8 cellular contexts compared by ENCODE assay signal in the genomic region with DNA sequence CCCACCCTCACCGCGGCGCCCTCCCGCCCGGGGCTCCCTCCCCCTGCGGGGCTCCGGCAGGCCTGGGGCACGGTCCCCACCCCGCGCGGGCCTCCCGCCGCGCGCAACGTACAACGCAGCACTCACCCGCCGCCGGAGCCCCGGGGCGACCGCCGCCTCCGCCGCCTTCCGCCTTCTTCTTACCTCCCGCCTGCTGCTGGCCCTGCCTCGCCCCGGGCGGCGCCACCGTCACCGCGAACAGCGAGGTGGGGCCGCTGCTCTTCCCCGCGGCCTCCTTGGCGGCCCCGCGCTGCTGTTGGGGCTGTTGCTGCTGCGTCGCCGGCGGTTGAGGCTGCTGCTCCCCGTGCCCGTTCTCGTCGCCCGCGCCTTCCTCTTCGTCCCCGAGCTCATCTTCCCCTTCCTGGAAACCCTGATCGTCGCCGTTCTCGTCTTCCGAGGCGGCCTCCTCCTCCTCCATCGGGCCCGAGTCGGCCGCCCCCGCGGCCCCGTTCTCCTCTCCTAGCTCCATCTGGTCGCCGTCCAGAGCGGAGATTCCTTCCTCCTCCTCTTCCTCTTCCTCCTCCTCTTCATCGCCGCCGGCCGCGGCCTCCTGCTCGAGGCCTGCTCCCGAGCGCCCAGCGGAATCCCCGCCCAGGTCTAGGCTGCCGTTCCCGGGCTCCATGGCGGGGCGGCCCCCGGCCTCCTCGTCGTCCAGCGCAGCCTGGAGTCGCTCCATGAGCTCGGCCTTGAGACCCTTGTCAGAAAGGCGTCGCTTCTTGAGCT. TPM values are rescaled to one million over a fixed set of nuclear protein-coding genes. Genes with fewer than 3 reads are reported as not detected.
DNase-seq lines count a peak whose midpoint lies in the region; FAIRE-seq and TF ChIP-seq lines count a peak whose summit lies in the region.

No MANE protein-coding gene starts in this region.

- TF ChIP-seq CTCF in HEK293 (tag by site-specific recombination; IDR thresholded peaks at IDR 0.05) (no peak; the same call in 1 of the 2 replicates), PC-9 (conservative IDR thresholded peaks at IDR 0.05) (no peak), bronchial epithelial cell (IDR thresholded peaks at IDR 0.05; ENCODE audit: insufficient read depth, low read length, severe bottlenecking) (no peak)

- H2AFZ ChIP-seq in PC-9 (peak overlapping the region; percentile 76), mesenchymal stem cell (ENCODE audit: low read depth, low read length) (peak overlapping the region; percentile 43)

- peaks cover 54% of the 10 kb centered on the region for H3K79me2 ChIP-seq in PC-9 (ENCODE audit: low read depth)

- H4K20me1 ChIP-seq in PC-9 (ENCODE audit: insufficient read depth): peaks cover 41% of the 10 kb centered on the region

- under 1% methylated on average over 89 of the region's 92 CpGs for WGBS in mesenchymal stem cell

- H3K36me3 ChIP-seq in ES-I3 (ENCODE audit: insufficient read depth, low read length) (peaks cover 21% of the 10 kb centered on the region), HEK293 (ENCODE audit: control insufficient read depth in 2 of 2, insufficient read depth in 1 of 2, low read length in 2 of 2) (peaks cover 31 to 45% of the 10 kb centered on the region in 2 experiments), PC-9 (ENCODE audit: low read depth) (peaks cover 41% of the 10 kb centered on the region), bronchial epithelial cell (ENCODE audit: control insufficient read depth, insufficient read depth, low read length) (peaks cover 15% of the 10 kb centered on the region), mesenchymal stem cell (ENCODE audit: control insufficient read depth in 1 of 2, insufficient read depth in 2 of 2, low read depth in 1 of 2, low read length in 2 of 2) (peaks cover 11 to 38% of the 10 kb centered on the region in 2 experiments)

- H2BK12ac ChIP-seq in mesenchymal stem cell (ENCODE audit: low read length in 2 of 2): peak overlapping the region; percentile 92 to 94

- H3K4me3 ChIP-seq in HEK293 (ENCODE audit: low read depth, low read length) (peak overlapping the region; percentile 80), PC-9 (peak overlapping the region; percentile 98), bronchial epithelial cell (ENCODE audit: low read depth, low read length) (peak overlapping the region; percentile 99), mesenchymal stem cell (ENCODE audit: insufficient read depth in 1 of 2, low read depth in 1 of 2, low read length in 2 of 2) (peak overlapping the region; percentile 98 to 99)

- in situ Hi-C loops in KBM-7 (cut with MboI; ENCODE audit: low pct_unique_long_range_greater_than_20kb, low sequenced_read_pairs): no loop called here

- no peaks in the 10 kb centered on the region for H3K9me2 ChIP-seq in PC-9 (ENCODE audit: insufficient read depth)

- peak overlapping the region; percentile 64 to 100 for H3K23ac ChIP-seq in mesenchymal stem cell (ENCODE audit: low read length in 2 of 2)

- H3K4me1 ChIP-seq in ES-I3 (ENCODE audit: insufficient read depth, low read length) (no peaks in the 10 kb centered on the region; the same call in 1 of the 2 replicates), HEK293 (ENCODE audit: control insufficient read depth, insufficient read depth, low read length) (peaks cover 16% of the 10 kb centered on the region), PC-9 (replicated peaks; ENCODE audit: insufficient read depth) (peaks cover 31% of the 10 kb centered on the region), mesenchymal stem cell (ENCODE audit: control insufficient read depth, insufficient read depth, low read depth, low read length) (peaks cover 6% of the 10 kb centered on the region)

- no peaks in the 10 kb centered on the region for H3K79me1 ChIP-seq in mesenchymal stem cell (replicated peaks; ENCODE audit: low read length, poor library complexity, severe bottlenecking)

- POLR2A ChIA-PET in HEK293 (lab: Yijun Ruan, JAX): interaction anchor here (0.5 to 5.5 kb wide), 15 partner anchors 9 to 187 kb away, joined by 3 to 98 read pairs (median 5); a partner anchor contains a TSS
- POLR2A ChIA-PET in PC-9 (lab: Charles Lee; ENCODE audit: unreplicated experiment): interaction anchor here (0.6 to 1.1 kb wide), 4 partner anchors 12 to 108 kb away, joined by 3 to 6 read pairs (median 4); no protein-coding TSS in a partner anchor

- peak overlapping the region; percentile 2 to 100 for H3K14ac ChIP-seq in mesenchymal stem cell (ENCODE audit: low read length in 2 of 2)

- BruUV-seq in PC-9 (replicated peaks; lab: Mats Ljungman, UMichigan): TSS peak; percentile 51

- H3K27ac ChIP-seq in HEK293 (ENCODE audit: extremely low read depth, low read depth, low read length) (peak overlapping the region; percentile 100), PC-9 (peak overlapping the region; percentile 70), mesenchymal stem cell (ENCODE audit: low read length, poor library complexity, severe bottlenecking) (peak overlapping the region; percentile 94)

- intact Hi-C loops in PC-9 (cut with micrococcal nuclease; ENCODE audit: unreplicated experiment): loop anchor here (1.0 to 10.0 kb wide), 5 partner anchors 28 to 816 kb away; a partner anchor contains a TSS

- H2BK5ac ChIP-seq in mesenchymal stem cell (ENCODE audit: low read depth, low read length, poor library complexity, severe bottlenecking): peak overlapping the region; percentile 98

- DNase-seq in PC-9 (no peak), bronchial epithelial cell (ENCODE audit: low read depth) (no peak), mesenchymal stem cell (no peak), NCI-H345 treated with DMSO at 0.1 percent for 48 hours (lab: John Stamatoyannopoulos, UW; ENCODE audit: unreplicated experiment) (no peak), KBM-7 (no peak)
- peak; percentile 55 for DNase-seq in stimulated activated CD8-positive, alpha-beta memory T cell treated with anti-CD3 and anti-CD28 coated beads, Interleukin-4, amount 100 ng/mL, for 48 hours

- CTCF ChIA-PET in HEK293 (lab: Yijun Ruan, JAX) (interaction anchor here (0.7 to 6.6 kb wide), 6 partner anchors 28 to 178 kb away, joined by 3 to 38 read pairs (median 4); a partner anchor contains a TSS), PC-9 (lab: Charles Lee) (interaction anchor here (1.5 kb wide), 1 partner anchor 101 kb away, joined by 8 read pairs; no protein-coding TSS in a partner anchor)

- peak overlapping the region; percentile 98 for H4K8ac ChIP-seq in mesenchymal stem cell (ENCODE audit: low read length)

- H3K9ac ChIP-seq in ES-I3 (ENCODE audit: low read depth, low read length) (peak overlapping the region; percentile 63), mesenchymal stem cell (ENCODE audit: low read length) (peak overlapping the region; percentile 100)

- H3F3A ChIP-seq in PC-9 (ENCODE audit: insufficient read depth, low read depth): peaks cover 40% of the 10 kb centered on the region

- H2BK120ac ChIP-seq in mesenchymal stem cell (ENCODE audit: low read depth, low read length): peak overlapping the region; percentile 69

- peak overlapping the region; percentile 100 for H4K91ac ChIP-seq in mesenchymal stem cell (ENCODE audit: low read length)

- H3K4me2 ChIP-seq in PC-9: peak overlapping the region; percentile 94
- H3K4me2 ChIP-seq in mesenchymal stem cell (ENCODE audit: low read length, poor library complexity, severe bottlenecking): peak overlapping the region; percentile 49

- H3K4ac ChIP-seq in mesenchymal stem cell (ENCODE audit: low read depth in 1 of 2, low read length in 2 of 2): peak overlapping the region; percentile 100

- no peak for FAIRE-seq in bronchial epithelial cell (lab: Jason Lieb, UNC)

- peak overlapping the region; percentile 74 for H2AK5ac ChIP-seq in mesenchymal stem cell (ENCODE audit: low read length, severe bottlenecking)

- H3K9me3 ChIP-seq in ES-I3 (ENCODE audit: control insufficient read depth, insufficient read depth, low read length) (no peaks in the 10 kb centered on the region), HEK293 (ENCODE audit: control insufficient read depth, insufficient read depth, low read depth, low read length) (no peaks in the 10 kb centered on the region), PC-9 (ENCODE audit: insufficient read depth, low read depth) (no peaks in the 10 kb centered on the region), mesenchymal stem cell (ENCODE audit: control insufficient read depth, low read length) (no peaks in the 10 kb centered on the region)

- H2BK15ac ChIP-seq in mesenchymal stem cell (ENCODE audit: low read depth, poor library complexity, severe bottlenecking): peak overlapping the region; percentile 75

- peak overlapping the region; percentile 100 for H3K18ac ChIP-seq in mesenchymal stem cell (ENCODE audit: low read depth in 1 of 2, low read length in 2 of 2)

- H3K27me3 ChIP-seq in PC-9 (ENCODE audit: insufficient read depth, low read depth): no peaks in the 10 kb centered on the region
- no peaks in the 10 kb centered on the region for H3K27me3 ChIP-seq in bronchial epithelial cell (ENCODE audit: control insufficient read depth, insufficient read depth, low read length)
- H3K27me3 ChIP-seq in mesenchymal stem cell (ENCODE audit: control insufficient read depth in 1 of 2, insufficient read depth in 1 of 2, low read length in 2 of 2): no peaks in the 10 kb centered on the region

TF ChIP-seq in HEK293, 187 proteins besides CTCF, POLR2A, EP300 and RAD21 (continues in another document):
- TF ChIP-seq, protein P1, sequence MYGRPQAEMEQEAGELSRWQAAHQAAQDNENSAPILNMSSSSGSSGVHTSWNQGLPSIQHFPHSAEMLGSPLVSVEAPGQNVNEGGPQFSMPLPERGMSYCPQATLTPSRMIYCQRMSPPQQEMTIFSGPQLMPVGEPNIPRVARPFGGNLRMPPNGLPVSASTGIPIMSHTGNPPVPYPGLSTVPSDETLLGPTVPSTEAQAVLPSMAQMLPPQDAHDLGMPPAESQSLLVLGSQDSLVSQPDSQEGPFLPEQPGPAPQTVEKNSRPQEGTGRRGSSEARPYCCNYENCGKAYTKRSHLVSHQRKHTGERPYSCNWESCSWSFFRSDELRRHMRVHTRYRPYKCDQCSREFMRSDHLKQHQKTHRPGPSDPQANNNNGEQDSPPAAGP (tag by site-specific recombination; IDR thresholded peaks at IDR 0.05): no peak
- TF ChIP-seq ZNF302 (tag by site-specific recombination; IDR thresholded peaks at IDR 0.05; ENCODE audit: low read depth) (no peak), SP3 (tag by site-specific recombination; IDR thresholded peaks at IDR 0.05) (no peak; the same call in 1 of the 2 replicates), ZNF2 (tag by site-specific recombination; IDR thresholded peaks at IDR 0.05) (peak; percentile 82; the same call in 1 of the 2 replicates), ZNF76 (tag by site-specific recombination; IDR thresholded peaks at IDR 0.05; ENCODE audit: borderline replicate concordance, low read depth) (peak; percentile 53; the same call in 1 of the 2 replicates)

RNA-seq across cellular contexts. Expression of a gene that starts 0.7 kb away (rescaled TPM):
- 291 and 376 TPM in 2 replicates for total RNA-seq in PC-9 (2021)
- 259 and 495 TPM in 2 replicates for total RNA-seq in bronchial epithelial cell
- 184 TPM for polyA plus RNA-seq in mesenchymal stem cell (2013, experiment 1 of 2)
- polyA plus RNA-seq in mesenchymal stem cell (2013, experiment 2 of 2): 179 TPM

RNA-seq across cellular contexts. Expression of a gene that starts 28.2 kb away (rescaled TPM):
- total RNA-seq in PC-9 (2021) (34.5 and 40.7 TPM in 2 replicates), bronchial epithelial cell (9.0 and 11.1 TPM in 2 replicates)
- polyA plus RNA-seq in mesenchymal stem cell (2013, experiment 1 of 2): 70.6 TPM
- polyA plus RNA-seq in mesenchymal stem cell (2013, experiment 2 of 2): 71.2 TPM
